In genomic region chr7:37815969-37816371, GRCh38 we compare ENCODE assay signal across 1 cellular context.
TF ChIP-seq lines count a peak whose summit lies in the region.

No MANE protein-coding gene starts in this region.

TF ChIP-seq in GM12878, 131 proteins besides CTCF, POLR2A, EP300 and RAD21 (continued from another document):
- no peak for TF ChIP-seq KDM1A (IDR thresholded peaks at IDR 0.05; ENCODE audit: borderline replicate concordance)
- 0 out of 2 replicates have a peak, but pooled peaks have one; percentile 18 for TF ChIP-seq ZNF592 (IDR thresholded peaks at IDR 0.05)
- TF ChIP-seq ZNF24 (IDR thresholded peaks at IDR 0.05), result 0 out of 2 replicates have a peak, but pooled peaks have one; percentile 22
- peak; percentile 67 for TF ChIP-seq FOXM1 (IDR thresholded peaks at IDR 0.05; ENCODE audit: low read depth, low read length)
- no peak for TF ChIP-seq KLF5 (IDR thresholded peaks at IDR 0.05; ENCODE audit: partially characterized antibody)
- TF ChIP-seq, protein P1, sequence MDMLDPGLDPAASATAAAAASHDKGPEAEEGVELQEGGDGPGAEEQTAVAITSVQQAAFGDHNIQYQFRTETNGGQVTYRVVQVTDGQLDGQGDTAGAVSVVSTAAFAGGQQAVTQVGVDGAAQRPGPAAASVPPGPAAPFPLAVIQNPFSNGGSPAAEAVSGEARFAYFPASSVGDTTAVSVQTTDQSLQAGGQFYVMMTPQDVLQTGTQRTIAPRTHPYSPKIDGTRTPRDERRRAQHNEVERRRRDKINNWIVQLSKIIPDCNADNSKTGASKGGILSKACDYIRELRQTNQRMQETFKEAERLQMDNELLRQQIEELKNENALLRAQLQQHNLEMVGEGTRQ (IDR thresholded peaks at IDR 0.05; ENCODE audit: borderline replicate concordance, low read depth, low read length), result no peak
- peak; percentile 88 for TF ChIP-seq CHD2 (IDR thresholded peaks at IDR 0.05; ENCODE audit: borderline replicate concordance, low read depth, low read length)
- 0 out of 2 replicates have a peak, but pooled peaks have one; percentile 28 for TF ChIP-seq RCOR1 (conservative IDR thresholded peaks at IDR 0.05; ENCODE audit: low read depth, low read length)
- no peak for TF ChIP-seq RB1 (IDR thresholded peaks at IDR 0.05; ENCODE audit: borderline replicate concordance)
- TF ChIP-seq, protein P2, sequence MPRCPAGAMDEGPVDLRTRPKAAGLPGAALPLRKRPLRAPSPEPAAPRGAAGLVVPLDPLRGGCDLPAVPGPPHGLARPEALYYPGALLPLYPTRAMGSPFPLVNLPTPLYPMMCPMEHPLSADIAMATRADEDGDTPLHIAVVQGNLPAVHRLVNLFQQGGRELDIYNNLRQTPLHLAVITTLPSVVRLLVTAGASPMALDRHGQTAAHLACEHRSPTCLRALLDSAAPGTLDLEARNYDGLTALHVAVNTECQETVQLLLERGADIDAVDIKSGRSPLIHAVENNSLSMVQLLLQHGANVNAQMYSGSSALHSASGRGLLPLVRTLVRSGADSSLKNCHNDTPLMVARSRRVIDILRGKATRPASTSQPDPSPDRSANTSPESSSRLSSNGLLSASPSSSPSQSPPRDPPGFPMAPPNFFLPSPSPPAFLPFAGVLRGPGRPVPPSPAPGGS (IDR thresholded peaks at IDR 0.05; ENCODE audit: borderline replicate concordance, insufficient read depth, low read depth, low read length, poor library complexity, severe bottlenecking), result no peak
- TF ChIP-seq MTA2 (IDR thresholded peaks at IDR 0.05; ENCODE audit: low read depth), result peak; percentile 93
- peak; percentile 88 for TF ChIP-seq RUNX3 (IDR thresholded peaks at IDR 0.05; ENCODE audit: low read length)
- TF ChIP-seq, protein P3, sequence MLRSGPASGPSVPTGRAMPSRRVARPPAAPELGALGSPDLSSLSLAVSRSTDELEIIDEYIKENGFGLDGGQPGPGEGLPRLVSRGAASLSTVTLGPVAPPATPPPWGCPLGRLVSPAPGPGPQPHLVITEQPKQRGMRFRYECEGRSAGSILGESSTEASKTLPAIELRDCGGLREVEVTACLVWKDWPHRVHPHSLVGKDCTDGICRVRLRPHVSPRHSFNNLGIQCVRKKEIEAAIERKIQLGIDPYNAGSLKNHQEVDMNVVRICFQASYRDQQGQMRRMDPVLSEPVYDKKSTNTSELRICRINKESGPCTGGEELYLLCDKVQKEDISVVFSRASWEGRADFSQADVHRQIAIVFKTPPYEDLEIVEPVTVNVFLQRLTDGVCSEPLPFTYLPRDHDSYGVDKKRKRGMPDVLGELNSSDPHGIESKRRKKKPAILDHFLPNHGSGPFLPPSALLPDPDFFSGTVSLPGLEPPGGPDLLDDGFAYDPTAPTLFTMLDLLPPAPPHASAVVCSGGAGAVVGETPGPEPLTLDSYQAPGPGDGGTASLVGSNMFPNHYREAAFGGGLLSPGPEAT (IDR thresholded peaks at IDR 0.05; ENCODE audit: low read depth), result peak; percentile 92
- TF ChIP-seq ATF7 (IDR thresholded peaks at IDR 0.05; ENCODE audit: low read depth), result peak; percentile 94
